16 cellular contexts compared by ENCODE assay signal in the genomic region with DNA sequence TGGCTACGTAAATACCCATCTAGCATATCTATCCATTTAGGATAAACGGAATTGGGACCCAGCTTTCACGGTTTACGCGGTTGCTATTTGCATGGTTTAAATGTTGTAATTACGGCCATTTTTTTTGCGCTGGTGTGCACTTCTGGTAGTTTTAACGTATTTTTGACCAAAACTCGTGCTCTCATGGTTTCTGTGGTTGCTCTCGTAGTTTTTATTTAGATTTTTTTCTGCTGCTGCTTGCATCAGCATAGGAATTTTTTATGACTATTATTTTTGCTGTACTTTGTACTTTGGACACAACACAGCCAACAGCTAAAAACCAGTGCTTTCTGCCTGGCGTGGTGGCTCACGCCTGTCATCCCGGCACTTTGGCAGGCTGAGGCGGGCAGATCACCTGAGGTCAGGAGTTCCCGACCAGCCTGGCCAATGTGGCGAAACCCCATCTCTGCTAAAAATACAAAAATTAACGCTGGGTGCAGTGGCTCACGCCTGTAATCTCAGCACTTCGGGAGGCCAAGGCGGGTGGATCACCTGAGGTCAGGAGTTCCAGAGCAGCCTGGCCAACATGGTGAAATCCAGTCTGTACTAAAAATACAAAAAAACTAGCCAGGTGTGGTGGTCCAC. TPM values are rescaled to one million over a fixed set of nuclear protein-coding genes. Genes with fewer than 3 reads are reported as not detected.
DNase-seq lines count a peak whose midpoint lies in the region; ATAC-seq and TF ChIP-seq lines count a peak whose summit lies in the region.
"Had no signal": no experiment of that assay in that cellular context is flagged by ENCODE, and none has a peak within 500 bp of the region (broad histone marks: within the 10 kb centered on the region; RNA-seq: fewer than 3 reads in every experiment).

No MANE protein-coding gene starts in this region.

- no peaks in the 10 kb centered on the region for H3K36me3 Mint-ChIP-seq in activated naive CD4-positive, alpha-beta T cell treated with anti-CD3 and anti-CD28 coated beads, Interleukin-2, amount 10 ng/mL, durations not matched to agents 7 days and 5 days
- no peaks in the 10 kb centered on the region for H3K36me3 Mint-ChIP-seq in activated naive CD4-positive, alpha-beta T cell treated with anti-CD3 and anti-CD28 coated beads, Interleukin-2, amount 50 U/mL, for 72 hours

- H3K9ac ChIP-seq in OCI-LY1 (ENCODE audit: low read length) = peak overlapping the region; percentile 18; the same call in 1 of the 2 replicates

- H3K9me3 Mint-ChIP-seq in activated naive CD4-positive, alpha-beta T cell treated with anti-CD3 and anti-CD28 coated beads, Interleukin-2, amount 10 ng/mL, durations not matched to agents 7 days and 5 days = no peaks in the 10 kb centered on the region
- no peaks in the 10 kb centered on the region for H3K9me3 Mint-ChIP-seq in activated naive CD4-positive, alpha-beta T cell treated with anti-CD3 and anti-CD28 coated beads, Interleukin-2, amount 50 U/mL, for 72 hours

- H3K4me3 Mint-ChIP-seq in activated naive CD4-positive, alpha-beta T cell treated with anti-CD3 and anti-CD28 coated beads, Interleukin-2, amount 10 ng/mL, durations not matched to agents 7 days and 5 days = peak overlapping the region; percentile 45

- ATAC-seq in activated naive CD4-positive, alpha-beta T cell treated with anti-CD3 and anti-CD28 coated beads, Interleukin-2, amount 50 U/mL, for 72 hours = no peak
- ATAC-seq in upper lobe of left lung (ENCODE audit: low FRiP score in 2 of 2) (no peak), HG03342 (IDR thresholded peaks at IDR 0.05; ENCODE audit: unreplicated experiment) (no peak)
- ATAC-seq: left ventricle myocardium superior had no signal

- H3K9me3 ChIP-seq in OCI-LY1 (ENCODE audit: low read length) (no peaks in the 10 kb centered on the region), upper lobe of left lung (no peaks in the 10 kb centered on the region)
- H3K9me3 ChIP-seq: psoas muscle had no signal

- no peaks in the 10 kb centered on the region for H3K79me2 ChIP-seq in OCI-LY1 (ENCODE audit: insufficient read depth, low read length)

- no peak overlapping the region for H3K27ac ChIP-seq in OCI-LY1 (ENCODE audit: low read depth, low read length, poor library complexity, severe bottlenecking)
- H3K27ac ChIP-seq in upper lobe of left lung = peak overlapping the region in 3 of 4 donors; percentile 15 to 26 (median 18)
- H3K27ac ChIP-seq: PC-9, psoas muscle, VCaP had no signal

- H3F3A ChIP-seq in OCI-LY1 (ENCODE audit: insufficient read depth, low read length) = no peaks in the 10 kb centered on the region

- peaks cover 13% of the 10 kb centered on the region for H3K27me3 Mint-ChIP-seq in activated naive CD4-positive, alpha-beta T cell treated with anti-CD3 and anti-CD28 coated beads, Interleukin-2, amount 10 ng/mL, durations not matched to agents 7 days and 5 days

- DNase-seq in activated naive CD4-positive, alpha-beta T cell treated with anti-CD3 and anti-CD28 coated beads, Interleukin-2, amount 10 ng/mL, durations not matched to agents 7 days and 5 days = no peak
- DNase-seq in activated naive CD4-positive, alpha-beta T cell treated with anti-CD3 and anti-CD28 coated beads, Interleukin-2, amount 50 U/mL, for 72 hours (ENCODE audit: low spot score in 2 of 2) = no peak
- no peak for DNase-seq in fibroblast of mammary gland (ENCODE audit: low read depth)
- no peak for DNase-seq in upper lobe of left lung
- no peak for DNase-seq in epidermal melanocyte (ENCODE audit: insufficient read length, low spot score)
- no peak for DNase-seq in NCI-H2171 (lab: John Stamatoyannopoulos, UW)
- DNase-seq: activated gamma-delta T cell treated with Interleukin-2 at 50 U/mL for 16 hours, foreskin melanocyte, left ventricle myocardium superior, NCI-H1436, PC-9, psoas muscle had no signal

- WGBS in upper lobe of left lung, 2 donors = 65% methylated on average over 20 of the region's 20 CpGs

- no peak for TF ChIP-seq EP300 in upper lobe of left lung (IDR thresholded peaks at IDR 0.05)

- H3K27me3 ChIP-seq in OCI-LY1 (ENCODE audit: insufficient read depth, low read length) = peaks cover 8% of the 10 kb centered on the region; the same call in 1 of the 2 replicates
- H3K27me3 ChIP-seq in upper lobe of left lung = no peaks in the 10 kb centered on the region

- H3K4me1 Mint-ChIP-seq in activated naive CD4-positive, alpha-beta T cell treated with anti-CD3 and anti-CD28 coated beads, Interleukin-2, amount 10 ng/mL, durations not matched to agents 7 days and 5 days = peaks cover 24% of the 10 kb centered on the region

- peak overlapping the region; percentile 85 for H3K27ac Mint-ChIP-seq in activated naive CD4-positive, alpha-beta T cell treated with anti-CD3 and anti-CD28 coated beads, Interleukin-2, amount 10 ng/mL, durations not matched to agents 7 days and 5 days
- no peak overlapping the region for H3K27ac Mint-ChIP-seq in activated naive CD4-positive, alpha-beta T cell treated with anti-CD3 and anti-CD28 coated beads, Interleukin-2, amount 50 U/mL, for 72 hours

- no peak for TF ChIP-seq POLR2A in upper lobe of left lung (IDR thresholded peaks at IDR 0.05)

- H3K36me3 ChIP-seq in OCI-LY1 (ENCODE audit: insufficient read depth, low read length) (no peaks in the 10 kb centered on the region), upper lobe of left lung (no peaks in the 10 kb centered on the region)

- H4K20me1 ChIP-seq in OCI-LY1 (ENCODE audit: insufficient read depth, low read length) = no peaks in the 10 kb centered on the region

- H2AFZ ChIP-seq in OCI-LY1 (ENCODE audit: low read length) = no peak overlapping the region
- H2AFZ ChIP-seq: PC-9 had no signal

- TF ChIP-seq CTCF in OCI-LY1 (IDR thresholded peaks at IDR 0.05; ENCODE audit: low read length) (no peak), fibroblast of mammary gland (conservative IDR thresholded peaks at IDR 0.05; ENCODE audit: control insufficient read depth, insufficient read depth, low read depth, low read length) (no peak), upper lobe of left lung (IDR thresholded peaks at IDR 0.05) (no peak)

- CTCF ChIA-PET in activated naive CD4-positive, alpha-beta T cell treated with anti-CD3 and anti-CD28 coated beads, Interleukin-2, amount 10 ng/mL, durations not matched to agents 7 days and 5 days (lab: Charles Lee) = interaction anchor here (0.8 to 4.2 kb wide), 6 partner anchors 63 to 239 kb away, joined by 3 to 19 read pairs (median 3); no protein-coding TSS in a partner anchor

- H3K4me3 ChIP-seq in OCI-LY1 (ENCODE audit: low read depth, low read length, poor library complexity, severe bottlenecking) (no peak overlapping the region), fibroblast of mammary gland (ENCODE audit: control insufficient read depth, low read depth, low read length) (peak overlapping the region; percentile 23), upper lobe of left lung (peak overlapping the region in 2 of 4 donors; percentile 22 to 25)
- H3K4me3 ChIP-seq: PC-9, psoas muscle had no signal

- H3K4me1 ChIP-seq in OCI-LY1 (ENCODE audit: insufficient read depth, low read length, severe bottlenecking) (peaks cover 14% of the 10 kb centered on the region), upper lobe of left lung (peaks cover 0 to 5% (median 0%) of the 10 kb centered on the region in 4 donors)
- H3K4me1 ChIP-seq: psoas muscle had no signal

- H3K9me2 ChIP-seq in OCI-LY1 (ENCODE audit: low read depth, low read length) = no peaks in the 10 kb centered on the region

- peak overlapping the region; percentile 49 for H3K4me2 ChIP-seq in OCI-LY1 (ENCODE audit: low read length)

RNA-seq across cellular contexts. Expression of a gene that starts 32.6 kb away (rescaled TPM):
- 100 to 1,000 TPM in 1 of 2 donors, 10 to 100 TPM in 1; 46.5 to 103 TPM for total RNA-seq in activated naive CD4-positive, alpha-beta T cell treated with anti-CD3 and anti-CD28 coated beads, Interleukin-2, amount 50 U/mL, for 72 hours
- 10 to 100 TPM; 26.2 to 82.3 (median 40.0) TPM for total RNA-seq in upper lobe of left lung

RNA-seq across cellular contexts. Expression of a gene that starts 34.7 kb away (rescaled TPM):
- total RNA-seq in activated naive CD4-positive, alpha-beta T cell treated with anti-CD3 and anti-CD28 coated beads, Interleukin-2, amount 50 U/mL, for 72 hours = not detected
- under 1 TPM in 4 of 6 donors, not detected in 2; 0.14 to 0.55 (median 0.26) TPM for total RNA-seq in upper lobe of left lung
- total RNA-seq: A673, left ventricle myocardium superior had no signal
